11 cellular contexts compared by ENCODE assay signal in the genomic region with DNA sequence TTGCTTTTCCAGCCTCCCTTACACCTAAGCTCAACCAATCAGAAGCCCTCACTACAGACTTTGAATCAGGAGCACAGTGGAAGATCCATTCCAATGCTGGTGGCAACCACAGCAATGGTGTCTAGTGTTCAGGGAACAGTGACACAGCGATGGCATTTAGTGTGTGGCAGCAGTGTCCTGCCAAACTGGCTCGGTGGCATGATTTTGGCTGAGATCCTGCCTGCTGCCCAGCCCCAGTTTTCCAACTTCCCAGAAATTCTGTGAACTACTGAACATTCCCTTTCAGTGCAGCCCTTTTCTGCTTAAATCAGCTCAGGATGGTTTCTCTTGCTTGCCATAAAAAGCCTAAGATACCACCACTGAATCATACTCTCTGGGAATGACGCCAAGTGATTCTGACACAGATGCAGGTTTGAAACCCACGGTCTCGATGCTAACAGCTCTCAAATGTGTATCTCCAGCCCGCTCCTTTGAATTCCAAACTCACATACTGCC. TPM values are rescaled to one million over a fixed set of nuclear protein-coding genes. Genes with fewer than 3 reads are reported as not detected.
DNase-seq lines count a peak whose midpoint lies in the region; ATAC-seq and TF ChIP-seq lines count a peak whose summit lies in the region.
"Had no signal": no experiment of that assay in that cellular context is flagged by ENCODE, and none has a peak within 500 bp of the region (broad histone marks: within the 10 kb centered on the region; RNA-seq: fewer than 3 reads in every experiment).

No MANE protein-coding gene starts in this region.

- POLR2A ChIA-PET in BJ (lab: Charles Lee) (interaction anchor here (0.6 to 0.7 kb wide), 2 partner anchors 18 to 131 kb away, joined by 3 to 4 read pairs; a partner anchor contains a TSS), GM10248 (lab: Yijun Ruan, JAX) (no interaction called here)

- no peaks in the 10 kb centered on the region for H3K27me3 ChIP-seq in BJ (ENCODE audit: control insufficient read depth, insufficient read depth, low read length)

- H3K27ac Mint-ChIP-seq in nephron progenitor cell: peak overlapping the region; percentile 12
- H3K27ac Mint-ChIP-seq: type B pancreatic cell had no signal

- CTCF ChIA-PET in BJ (lab: Yijun Ruan, JAX): interaction anchor here (1.0 kb wide), 2 partner anchors 9 to 258 kb away, joined by 3 to 4 read pairs; a partner anchor contains a TSS
- CTCF ChIA-PET in GM10248 (lab: Yijun Ruan, JAX): interaction anchor here (1.3 kb wide), 1 partner anchor 21 kb away, joined by 6 read pairs; no protein-coding TSS in a partner anchor

- H3K9me3 Mint-ChIP-seq in nephron progenitor cell: no peaks in the 10 kb centered on the region
- H3K9me3 Mint-ChIP-seq: type B pancreatic cell had no signal

- H3K4me1 Mint-ChIP-seq in nephron progenitor cell: peaks cover 48% of the 10 kb centered on the region

- DNase-seq in BJ (ENCODE audit: low read depth) (peak; percentile 82), NCI-H446 treated with DMSO at 0.1 percent for 48 hours (lab: John Stamatoyannopoulos, UW) (peak; percentile 14), dedifferentiated amniotic fluid mesenchymal stem cell (ENCODE audit: extremely low spot score) (peak; percentile 87), nephron progenitor cell (no peak), GM20000 (ENCODE audit: low spot score) (no peak), GM10248 (ENCODE audit: extremely low spot score) (no peak)
- DNase-seq in activated naive CD4-positive, alpha-beta T cell treated with Interleukin-2 at 50 U/mL for 16 hours: no peak
- DNase-seq: Karpas-422, NCI-H774 had no signal

- no peaks in the 10 kb centered on the region; the same call in 1 of the 2 replicates for H3K36me3 ChIP-seq in BJ (ENCODE audit: control insufficient read depth, insufficient read depth, low read length)

- no peak overlapping the region for H3K4me3 ChIP-seq in BJ (ENCODE audit: low read depth, low read length)

- peaks cover 4% of the 10 kb centered on the region for H3K27me3 Mint-ChIP-seq in nephron progenitor cell (ENCODE audit: low read depth, poor library complexity)
- H3K27me3 Mint-ChIP-seq: type B pancreatic cell had no signal

- TF ChIP-seq CTCF in BJ (IDR thresholded peaks at IDR 0.05; ENCODE audit: insufficient read depth, low read depth, low read length): no peak
- no peak for TF ChIP-seq CTCF in nephron progenitor cell (IDR thresholded peaks at IDR 0.05)
- no peak for TF ChIP-seq CTCF in GM20000 (IDR thresholded peaks at IDR 0.05; ENCODE audit: extremely low read depth, missing control alignments)
- no peak for TF ChIP-seq CTCF in GM10248 (IDR thresholded peaks at IDR 0.05; ENCODE audit: control extremely low read depth, extremely low read depth, low read depth, missing control alignments)

- ATAC-seq in HG03442 (IDR thresholded peaks at IDR 0.05; ENCODE audit: unreplicated experiment): no peak

- no peak overlapping the region for H3K4me3 Mint-ChIP-seq in nephron progenitor cell
- H3K4me3 Mint-ChIP-seq: type B pancreatic cell had no signal

- H3K36me3 Mint-ChIP-seq in nephron progenitor cell (ENCODE audit: low read depth): no peaks in the 10 kb centered on the region

RNA-seq across cellular contexts. Expression of a gene that starts 8.8 kb away (rescaled TPM):
- polyA plus RNA-seq in BJ (2011; rRNA removed): 22.6 and 33.9 TPM in 2 replicates
- polyA minus RNA-seq in BJ (2011; rRNA and poly(A)+ RNA removed): 23.2 and 36.9 TPM in 2 replicates

RNA-seq across cellular contexts. Expression of a gene that starts 50.6 kb away (rescaled TPM):
- polyA plus RNA-seq in BJ (2011; rRNA removed): 17.8 and 21.0 TPM in 2 replicates
- polyA minus RNA-seq in BJ (2011; rRNA and poly(A)+ RNA removed): 7.7 and 7.8 TPM in 2 replicates

RNA-seq across cellular contexts. Expression of a gene that starts 55.9 kb away (rescaled TPM):
- 0.11 TPM in 2 replicates for polyA plus RNA-seq in BJ (2011; rRNA removed)
- 0.24 and 0.67 TPM in 2 replicates for polyA minus RNA-seq in BJ (2011; rRNA and poly(A)+ RNA removed)

Comparison
In these comparisons a context has a peak if more than half of its experiments do, and no peak if none do; other contexts are left out.
1. DNase-seq: peak in BJ (single experiment), NCI-H446 treated with DMSO at 0.1 percent for 48 hours (single experiment) and dedifferentiated amniotic fluid mesenchymal stem cell (single experiment); none in nephron progenitor cell (single experiment), activated naive CD4-positive, alpha-beta T cell treated with Interleukin-2 at 50 U/mL for 16 hours (single experiment), GM20000 (single experiment) and GM10248 (single experiment).